ENCODE assay signal across 18 cellular contexts in genomic region chr2:65315042-65315441, GRCh38.
A peak's percentile ranks its signal among the peaks of the same experiment; 100 is the strongest.
DNase-seq lines count a peak whose midpoint lies in the region; ATAC-seq, FAIRE-seq and TF ChIP-seq lines count a peak whose summit lies in the region.
"Had no signal": no experiment of that assay in that cellular context is flagged by ENCODE, and none has a peak within 500 bp of the region (broad histone marks: within the 10 kb centered on the region; RNA-seq: fewer than 3 reads in every experiment).

No MANE protein-coding gene starts in this region.

- TF ChIP-seq CTCF in ascending aorta (IDR thresholded peaks at IDR 0.05) (no peak), choroid plexus epithelial cell (conservative IDR thresholded peaks at IDR 0.05; ENCODE audit: low read depth, low read length) (no peak)

- peaks cover 0 to 14% of the 10 kb centered on the region in 2 donors for H3K4me1 ChIP-seq in ascending aorta

- no peaks in the 10 kb centered on the region for H3K4me1 Mint-ChIP-seq in stimulated activated memory B cell treated with anti-CD40 and anti-IgM and Interleukin-4, amounts not matched to agents 10 μg/mL and 1 μg/mL and 100 μg/mL, for 72 hours
- peaks cover 22% of the 10 kb centered on the region for H3K4me1 Mint-ChIP-seq in activated T-helper 17 cell treated with anti-CD3 and anti-CD28 coated beads, Interleukin-2, amount 50 U/mL, for 72 hours
- H3K4me1 Mint-ChIP-seq: B cell had no signal

- no peak for DNase-seq in GM19239 (ENCODE audit: insufficient read length, low spot score)
- no peak for DNase-seq in ascending aorta (ENCODE audit: low spot score in 2 of 2)
- peak; percentile 35 for DNase-seq in choroid plexus epithelial cell (ENCODE audit: low read depth)
- no peak for DNase-seq in stimulated activated CD4-positive, alpha-beta T cell treated with anti-CD3 and anti-CD28 coated beads, Interleukin-4, amount 100 ng/mL, for 24 hours
- no peak for DNase-seq in activated T-cell treated with anti-CD3 and anti-CD28 coated beads for 4 hours
- DNase-seq: Calu3; CD4-positive, alpha-beta T cell; DMS53; H7; NCI-H187 treated with DMSO at 0.1 percent for 48 hours; NCI-H748 treated with DMSO at 0.1 percent for 48 hours; SK-N-SH had no signal

- H3K4me3 Mint-ChIP-seq in stimulated activated memory B cell treated with anti-CD40 and anti-IgM and Interleukin-4, amounts not matched to agents 10 μg/mL and 1 μg/mL and 100 μg/mL, for 72 hours: no peak overlapping the region
- no peak overlapping the region for H3K4me3 Mint-ChIP-seq in activated T-helper 17 cell treated with anti-CD3 and anti-CD28 coated beads, Interleukin-2, amount 50 U/mL, for 72 hours
- H3K4me3 Mint-ChIP-seq: B cell; CD4-positive, alpha-beta T cell; IgD-negative memory B cell had no signal

- H3K9me3 ChIP-seq in ascending aorta: no peaks in the 10 kb centered on the region
- H3K9me3 ChIP-seq: SK-N-SH had no signal

- H3K27ac Mint-ChIP-seq in stimulated activated memory B cell treated with anti-CD40 and anti-IgM and Interleukin-4, amounts not matched to agents 10 μg/mL and 1 μg/mL and 100 μg/mL, for 72 hours: no peak overlapping the region
- H3K27ac Mint-ChIP-seq in activated T-helper 17 cell treated with anti-CD3 and anti-CD28 coated beads, Interleukin-2, amount 50 U/mL, for 72 hours: no peak overlapping the region
- H3K27ac Mint-ChIP-seq: B cell; CD4-positive, alpha-beta T cell had no signal

- ATAC-seq in stimulated activated memory B cell treated with anti-CD40 and anti-IgM and Interleukin-4, amounts not matched to agents 10 μg/mL and 1 μg/mL and 100 μg/mL, for 72 hours: peak; percentile 56
- ATAC-seq in activated T-helper 17 cell treated with anti-CD3 and anti-CD28 coated beads, Interleukin-2, amount 50 U/mL, for 72 hours (replicated peaks): no peak
- ATAC-seq in HG03439 (IDR thresholded peaks at IDR 0.05; ENCODE audit: unreplicated experiment): no peak
- ATAC-seq: Right ventricle myocardium inferior had no signal

- H3K36me3 Mint-ChIP-seq in stimulated activated memory B cell treated with anti-CD40 and anti-IgM and Interleukin-4, amounts not matched to agents 10 μg/mL and 1 μg/mL and 100 μg/mL, for 72 hours: peaks cover 29% of the 10 kb centered on the region
- H3K36me3 Mint-ChIP-seq in activated T-helper 17 cell treated with anti-CD3 and anti-CD28 coated beads, Interleukin-2, amount 50 U/mL, for 72 hours (ENCODE audit: low read depth): peaks cover 8% of the 10 kb centered on the region
- H3K36me3 Mint-ChIP-seq: IgD-negative memory B cell had no signal

- H3K36me3 ChIP-seq in ascending aorta: peaks cover 27 to 33% of the 10 kb centered on the region in 2 donors

- H3K4me3 ChIP-seq in ascending aorta (no peak overlapping the region), choroid plexus epithelial cell (ENCODE audit: low read depth, low read length) (no peak overlapping the region)

- peak; percentile 68 for FAIRE-seq in GM19239 (lab: Jason Lieb, UNC)

- peaks cover 3% of the 10 kb centered on the region for H3K9me3 Mint-ChIP-seq in stimulated activated memory B cell treated with anti-CD40 and anti-IgM and Interleukin-4, amounts not matched to agents 10 μg/mL and 1 μg/mL and 100 μg/mL, for 72 hours
- no peaks in the 10 kb centered on the region for H3K9me3 Mint-ChIP-seq in activated T-helper 17 cell treated with anti-CD3 and anti-CD28 coated beads, Interleukin-2, amount 50 U/mL, for 72 hours
- H3K9me3 Mint-ChIP-seq: CD4-positive, alpha-beta T cell had no signal

- H3K27me3 ChIP-seq in ascending aorta: no peaks in the 10 kb centered on the region

- intact Hi-C loops in ascending aorta (cut with DNase I): loop anchor here (5.0 kb wide), 1 partner anchor 117 kb away; the partner anchor contains the start of gene SPRED2

- H3K27ac ChIP-seq in ascending aorta: peak overlapping the region; percentile 78 to 85

- H3K27me3 Mint-ChIP-seq in stimulated activated memory B cell treated with anti-CD40 and anti-IgM and Interleukin-4, amounts not matched to agents 10 μg/mL and 1 μg/mL and 100 μg/mL, for 72 hours: peaks cover 54% of the 10 kb centered on the region
- H3K27me3 Mint-ChIP-seq in activated T-helper 17 cell treated with anti-CD3 and anti-CD28 coated beads, Interleukin-2, amount 50 U/mL, for 72 hours: no peaks in the 10 kb centered on the region
- H3K27me3 Mint-ChIP-seq: CD4-positive, alpha-beta T cell had no signal
